1 cellular context compared by ENCODE assay signal in genomic region chr6:108582618-108583017, GRCh38.
TF ChIP-seq lines count a peak whose summit lies in the region.

No MANE protein-coding gene starts in this region.

TF ChIP-seq in WTC11, 78 proteins besides CTCF, POLR2A, EP300 and RAD21 (continued from another document):
- TF ChIP-seq ARID4B (CRISPR knock-in tag; IDR thresholded peaks at IDR 0.05; ENCODE audit: borderline replicate concordance) (no peak), ZBTB21 (CRISPR knock-in tag; IDR thresholded peaks at IDR 0.05; ENCODE audit: borderline replicate concordance) (no peak), JAZF1 (CRISPR knock-in tag; IDR thresholded peaks at IDR 0.05) (no peak), EMX1 (CRISPR knock-in tag; IDR thresholded peaks at IDR 0.05) (no peak), NFYB (CRISPR knock-in tag; conservative IDR thresholded peaks at IDR 0.05; ENCODE audit: low read depth) (no peak), MLX (CRISPR knock-in tag; IDR thresholded peaks at IDR 0.05) (no peak), IRF1 (CRISPR knock-in tag; IDR thresholded peaks at IDR 0.05) (no peak), E2F1 (CRISPR knock-in tag; IDR thresholded peaks at IDR 0.05) (no peak)
